Comparison of ENCODE assay signal across 8 cellular contexts in the genomic region with DNA sequence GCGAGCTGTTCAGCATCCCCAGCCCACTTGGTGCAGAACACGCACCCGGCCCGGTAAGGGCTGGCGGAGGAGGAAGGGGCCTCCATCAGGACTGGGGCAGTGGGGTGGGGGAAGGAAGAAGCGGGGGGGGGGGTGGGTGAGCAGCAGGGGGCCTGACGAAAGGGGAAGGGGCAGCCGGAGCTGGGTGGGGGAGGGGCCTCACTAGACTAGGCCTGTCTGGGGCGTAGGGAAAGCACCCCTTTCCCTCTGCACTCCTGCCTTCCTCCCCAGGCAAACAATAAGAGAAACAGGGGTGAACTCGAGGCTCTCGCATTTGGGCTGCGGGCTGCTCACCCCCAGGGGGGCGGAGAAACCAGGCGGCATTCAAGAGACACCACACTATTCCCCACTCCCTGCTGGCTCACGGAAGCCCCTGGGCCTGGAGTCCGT.
DNase-seq lines count a peak whose midpoint lies in the region; FAIRE-seq and TF ChIP-seq lines count a peak whose summit lies in the region.

No MANE protein-coding gene starts in this region.

- H3K36me3 ChIP-seq in KMS-11 (ENCODE audit: insufficient read depth) (no peaks in the 10 kb centered on the region), mammary epithelial cell (ENCODE audit: insufficient read depth, low read length) (no peaks in the 10 kb centered on the region), muscle layer of colon (ENCODE audit: insufficient read depth, low read length) (peaks cover 36% of the 10 kb centered on the region)

- H2AFZ ChIP-seq in KMS-11 (ENCODE audit: low read depth) (peak overlapping the region; percentile 81; the same call in 1 of the 2 replicates), mammary epithelial cell (ENCODE audit: low read depth, low read length) (no peak overlapping the region)

- H3K79me2 ChIP-seq in KMS-11 (ENCODE audit: insufficient read depth, low read depth): no peaks in the 10 kb centered on the region
- H3K79me2 ChIP-seq in mammary epithelial cell (ENCODE audit: insufficient read depth, low read length): no peaks in the 10 kb centered on the region

- H3K27me3 ChIP-seq in KMS-11 (ENCODE audit: insufficient read depth, low read depth) (no peaks in the 10 kb centered on the region), mammary epithelial cell (ENCODE audit: insufficient read depth, low read length) (no peaks in the 10 kb centered on the region), muscle layer of colon (ENCODE audit: control insufficient read depth in 1 of 2, insufficient read depth in 2 of 2, low read length in 2 of 2) (no peaks in the 10 kb centered on the region)

- intact Hi-C loops in mammary epithelial cell (cut with micrococcal nuclease): no loop called here

- no TSS peak for BruUV-seq in mammary epithelial cell (replicated peaks; lab: Mats Ljungman, UMichigan)

- H3K27ac ChIP-seq in KMS-11: no peak overlapping the region
- H3K27ac ChIP-seq in mammary epithelial cell (ENCODE audit: insufficient read depth, low read depth, low read length): no peak overlapping the region
- no peak overlapping the region for H3K27ac ChIP-seq in muscle layer of colon (ENCODE audit: low read depth, low read length)

- FAIRE-seq in H54 (lab: Jason Lieb, UNC) (no peak), D721Med (lab: Jason Lieb, UNC) (no peak)

- no peak for TF ChIP-seq CTCF in KMS-11 (conservative IDR thresholded peaks at IDR 0.05; ENCODE audit: low read depth, low read length)
- no peak for TF ChIP-seq CTCF in mammary epithelial cell (conservative IDR thresholded peaks at IDR 0.05 in 1 of 2, IDR thresholded peaks at IDR 0.05 in 1 of 2; ENCODE audit: extremely low read depth in 1 of 2, insufficient read depth in 1 of 2, low read depth in 1 of 2, low read length in 2 of 2)
- no peak for TF ChIP-seq CTCF in D721Med (IDR thresholded peaks at IDR 0.05; ENCODE audit: insufficient read depth, missing control alignments)

- no peak for TF ChIP-seq POLR2A in H54 (IDR thresholded peaks at IDR 0.05; ENCODE audit: low read depth, low read length)

- H3K4me1 ChIP-seq in KMS-11 (ENCODE audit: low read depth, poor library complexity, severe bottlenecking) (no peaks in the 10 kb centered on the region), mammary epithelial cell (ENCODE audit: insufficient read depth, low read length) (peaks cover 14% of the 10 kb centered on the region), muscle layer of colon (ENCODE audit: insufficient read depth, low read length) (peaks cover 14% of the 10 kb centered on the region)

- no peaks in the 10 kb centered on the region for H4K20me1 ChIP-seq in KMS-11 (ENCODE audit: insufficient read depth)
- H4K20me1 ChIP-seq in mammary epithelial cell (ENCODE audit: insufficient read depth, low read length): no peaks in the 10 kb centered on the region

- in situ Hi-C loops in mammary epithelial cell (cut with MboI; ENCODE audit: low sequenced_read_pairs in 2 of 2): no loop called here

- no peaks in the 10 kb centered on the region for H3K9me3 ChIP-seq in mammary epithelial cell (replicated peaks; ENCODE audit: insufficient read depth, low read length)
- H3K9me3 ChIP-seq in muscle layer of colon (ENCODE audit: low read length): no peaks in the 10 kb centered on the region

- peak overlapping the region; percentile 67 for H3K4me2 ChIP-seq in KMS-11
- peak overlapping the region; percentile 70 for H3K4me2 ChIP-seq in mammary epithelial cell (ENCODE audit: insufficient read depth, low read depth, low read length)

- H3K9ac ChIP-seq in KMS-11 (peak overlapping the region; percentile 91; the same call in 1 of the 2 replicates), mammary epithelial cell (ENCODE audit: insufficient read depth, low read length) (no peak overlapping the region), muscle layer of colon (ENCODE audit: low read length) (no peak overlapping the region)

- dilution Hi-C loops in mammary epithelial cell (cut with HindIII; ENCODE audit: low sequenced_read_pairs): loop anchor here (5.0 kb wide), 1 partner anchor 44 kb away; no protein-coding TSS in a partner anchor

- DNase-seq in COR-L47 (lab: John Stamatoyannopoulos, UW) (peak; percentile 41), mammary epithelial cell (no peak), H54 (ENCODE audit: insufficient read length, low spot score) (no peak), putamen (ENCODE audit: low spot score) (no peak), D721Med (ENCODE audit: insufficient read length, low spot score) (no peak), DMS153 (lab: John Stamatoyannopoulos, UW) (no peak)

- CTCF ChIA-PET in mammary epithelial cell (lab: Charles Lee; ENCODE audit: low non-redundant PET): no interaction called here

- no peak overlapping the region for H3K4me3 ChIP-seq in KMS-11 (IDR thresholded peaks at IDR 0.05; ENCODE audit: insufficient read depth, low read depth, low read length)
- no peak overlapping the region for H3K4me3 ChIP-seq in mammary epithelial cell (replicated peaks in 1 of 3; ENCODE audit: insufficient read depth in 1 of 3, low read depth in 2 of 3, low read length in 3 of 3)
- peak overlapping the region; percentile 42 to 55 for H3K4me3 ChIP-seq in muscle layer of colon (ENCODE audit: low read depth in 1 of 2, low read length in 2 of 2)

- 25% methylated on average over 4 of the region's 16 CpGs for WGBS in mammary epithelial cell (ENCODE audit: low coverage, missing lambda C conversion rate)

Comparison
In these comparisons a context has a peak if more than half of its experiments do, and no peak if none do; other contexts are left out.
1. H3K4me3 ChIP-seq: peak in muscle layer of colon (2 of 2); none in KMS-11 (single experiment) and mammary epithelial cell (0 of 3).